In genomic region chr2:141508806-141509595, GRCh38 we compare ENCODE assay signal across 19 cellular contexts.
DNase-seq lines count a peak whose midpoint lies in the region; TF ChIP-seq lines count a peak whose summit lies in the region.
"Had no signal": no experiment of that assay in that cellular context is flagged by ENCODE, and none has a peak within 500 bp of the region (broad histone marks: within the 10 kb centered on the region; RNA-seq: fewer than 3 reads in every experiment).

No MANE protein-coding gene starts in this region.

- H3K27ac Mint-ChIP-seq in activated T-cell treated with anti-CD3 and anti-CD28 coated beads, Interleukin-2, amount 50 U/mL, for 24 hours, result no peak overlapping the region

- no peak overlapping the region for H3K4me3 Mint-ChIP-seq in activated T-cell treated with anti-CD3 and anti-CD28 coated beads, Interleukin-2, amount 50 U/mL, for 24 hours

- TF ChIP-seq CTCF in VCaP (conservative IDR thresholded peaks at IDR 0.05), result no peak

- H3K27ac ChIP-seq in VCaP (peak overlapping the region; percentile 70), substantia nigra (ENCODE audit: low read depth, low read length, poor library complexity, severe bottlenecking) (peak overlapping the region; percentile 61)

- intact Hi-C loops in head of caudate nucleus (cut with DNase I), result no loop called here

- DNase-seq in HuH-7 (ENCODE audit: low spot score), result peak; percentile 2
- DNase-seq in head of caudate nucleus, result peak in 37 of 42 donors; percentile 8 to 73 (median 46)
- DNase-seq in substantia nigra (lab: John Stamatoyannopoulos, UW), result peak in 30 of 49 donors; percentile 6 to 67 (median 29)
- no peak for DNase-seq in activated T-cell treated with anti-CD3 and anti-CD28 coated beads, Interleukin-2, amount 50 U/mL, for 24 hours
- DNase-seq in T-helper 2 cell, result no peak
- no peak for DNase-seq in NCI-H748 (lab: John Stamatoyannopoulos, UW; ENCODE audit: unreplicated experiment)
- DNase-seq: ACHN; AML-193; COR-L47; DMS153; EL; Karpas-422; MG63; NCI-H1092 treated with DMSO at 0.1 percent for 48 hours; NCI-H2081 treated with DMSO at 0.1 percent for 48 hours; NCI-H510A treated with DMSO at 0.1 percent for 48 hours; NK-92 treated with Interleukin-12 subunit alpha and Interleukin-12 subunit beta, amount 100 ng/mL, for 24 hours; SIG-M5 had no signal

- H3K4me1 Mint-ChIP-seq in activated T-cell treated with anti-CD3 and anti-CD28 coated beads, Interleukin-2, amount 50 U/mL, for 24 hours (ENCODE audit: low read depth), result no peaks in the 10 kb centered on the region

- no peaks in the 10 kb centered on the region for H3K36me3 Mint-ChIP-seq in activated T-cell treated with anti-CD3 and anti-CD28 coated beads, Interleukin-2, amount 50 U/mL, for 24 hours (ENCODE audit: low read depth)

- peaks cover 2% of the 10 kb centered on the region for H3K9me3 Mint-ChIP-seq in activated T-cell treated with anti-CD3 and anti-CD28 coated beads, Interleukin-2, amount 50 U/mL, for 24 hours

- H3K27me3 Mint-ChIP-seq in activated T-cell treated with anti-CD3 and anti-CD28 coated beads, Interleukin-2, amount 50 U/mL, for 24 hours, result no peaks in the 10 kb centered on the region

Comparison
In these comparisons a context has a peak if more than half of its experiments do, and no peak if none do; other contexts are left out.
1. DNase-seq: peak in HuH-7 (single experiment), head of caudate nucleus (37 of 42) and substantia nigra (30 of 49); none in activated T-cell treated with anti-CD3 and anti-CD28 coated beads, Interleukin-2, amount 50 U/mL, for 24 hours (single experiment), T-helper 2 cell (0 of 5) and NCI-H748 (single experiment).